Comparison of ENCODE assay signal across 16 cellular contexts in the genomic region with DNA sequence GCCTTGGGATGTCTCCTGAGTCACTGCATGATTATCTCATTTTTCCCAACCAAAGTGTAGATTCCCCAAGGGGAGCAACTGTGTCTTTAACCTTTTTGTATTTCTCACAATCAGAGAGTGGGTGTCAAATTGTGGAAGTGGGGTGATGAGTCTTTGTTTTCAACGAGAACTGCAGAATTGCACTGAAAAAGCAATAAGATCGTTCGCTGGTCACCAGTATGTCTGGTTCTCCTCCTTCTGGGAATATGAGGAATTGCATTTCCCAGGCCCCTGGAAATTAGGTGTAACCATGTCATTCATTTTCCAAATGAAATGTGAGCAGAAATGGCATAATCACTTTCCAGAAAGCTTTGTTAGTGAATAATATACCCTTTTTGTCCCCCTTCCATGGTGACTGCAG.
DNase-seq lines count a peak whose midpoint lies in the region; ATAC-seq, FAIRE-seq and TF ChIP-seq lines count a peak whose summit lies in the region.
"Had no signal": no experiment of that assay in that cellular context is flagged by ENCODE, and none has a peak within 500 bp of the region (broad histone marks: within the 10 kb centered on the region; RNA-seq: fewer than 3 reads in every experiment).

No MANE protein-coding gene starts in this region.

- no peaks in the 10 kb centered on the region for H3F3A ChIP-seq in SK-N-SH (replicated peaks; ENCODE audit: insufficient read depth)

- H3K9me2 ChIP-seq in SK-N-SH: no peaks in the 10 kb centered on the region

- H3K4me3 ChIP-seq in SK-N-SH (ENCODE audit: low read depth in 2 of 2, low read length in 1 of 2): no peak overlapping the region
- H3K4me3 ChIP-seq in astrocyte of the spinal cord (ENCODE audit: low read depth, low read length): no peak overlapping the region
- no peak overlapping the region for H3K4me3 ChIP-seq in keratinocyte (ENCODE audit: control insufficient read depth in 2 of 3, extremely low read depth in 1 of 3, insufficient read depth in 2 of 3, low read depth in 1 of 3, low read length in 3 of 3)

- H3K9me1 ChIP-seq in keratinocyte (ENCODE audit: control insufficient read depth, extremely low read depth, insufficient read depth, low read length): no peaks in the 10 kb centered on the region

- H3K36me3 ChIP-seq in SK-N-SH (replicated peaks in 1 of 2; ENCODE audit: control insufficient read depth in 1 of 2, insufficient read depth in 2 of 2, low read length in 1 of 2) (no peaks in the 10 kb centered on the region), keratinocyte (ENCODE audit: control insufficient read depth in 2 of 2, extremely low read depth in 1 of 2, insufficient read depth in 2 of 2, low read length in 2 of 2) (no peaks in the 10 kb centered on the region)

- 28% methylated on average over 3 of the region's 3 CpGs for WGBS in SK-N-SH (ENCODE audit: low lambda C conversion rate)

- TF ChIP-seq EP300 in SK-N-SH (IDR thresholded peaks at IDR 0.05; ENCODE audit: borderline replicate concordance in 1 of 2, low read depth in 1 of 2, low read length in 1 of 2): no peak

- POLR2A ChIA-PET in SK-N-SH (lab: Yijun Ruan, JAX): no interaction called here

- no peak for TF ChIP-seq CTCF in SK-N-SH (IDR thresholded peaks at IDR 0.05)
- peak; percentile 32 for TF ChIP-seq CTCF in astrocyte of the spinal cord (IDR thresholded peaks at IDR 0.05; ENCODE audit: low read depth, low read length)
- TF ChIP-seq CTCF in keratinocyte (optimal IDR thresholded peaks at IDR 0.05 in 1 of 3, IDR thresholded peaks at IDR 0.05 in 1 of 3, conservative IDR thresholded peaks at IDR 0.05 in 1 of 3; ENCODE audit: extremely low read depth in 1 of 3, insufficient read depth in 2 of 3, low read length in 3 of 3): peak in 2 of 3 experiments; percentile 22 to 24
- peak; percentile 59 for TF ChIP-seq CTCF in type B pancreatic cell (conservative IDR thresholded peaks at IDR 0.05)

- DNase-seq in SK-N-SH (peak; percentile 4), astrocyte of the spinal cord (ENCODE audit: low read depth, low spot score) (no peak), keratinocyte (ENCODE audit: low read depth, low spot score) (no peak), type B pancreatic cell (ENCODE audit: extremely low spot score, unreplicated experiment) (no peak), T1000 (lab: John Stamatoyannopoulos, UW) (no peak), 8988T (no peak), NCI-H1417 (lab: John Stamatoyannopoulos, UW) (no peak)
- DNase-seq: ACHN; activated gamma-delta T cell treated with Interleukin-2 at 50 U/mL for 16 hours; Karpas-422; RPMI8226; stimulated activated CD8-positive, alpha-beta memory T cell treated with anti-CD3 and anti-CD28 coated beads, Interleukin-4, amount 100 ng/mL, for 48 hours; T-helper 9 cell had no signal

- H3K9ac ChIP-seq in SK-N-SH (no peak overlapping the region), keratinocyte (ENCODE audit: control insufficient read depth, extremely low read depth, insufficient read depth, low read length) (no peak overlapping the region)

- no peaks in the 10 kb centered on the region for H3K36me3 Mint-ChIP-seq in type B pancreatic cell

- H3K79me2 ChIP-seq in SK-N-SH (ENCODE audit: insufficient read depth) (no peaks in the 10 kb centered on the region), keratinocyte (ENCODE audit: control insufficient read depth, insufficient read depth, low read length) (no peaks in the 10 kb centered on the region)

- ATAC-seq in SK-N-SH treated with all-trans-retinoic acid at 6 μM for 48 hours: no peak

- no peak overlapping the region for H3K4me3 Mint-ChIP-seq in type B pancreatic cell
- H3K4me3 Mint-ChIP-seq: central memory CD8-positive, alpha-beta T cell had no signal

- no peak overlapping the region for H2AFZ ChIP-seq in SK-N-SH (ENCODE audit: low read depth)
- H2AFZ ChIP-seq in keratinocyte (ENCODE audit: control insufficient read depth, low read length): no peak overlapping the region

- no peaks in the 10 kb centered on the region for H3K27me3 ChIP-seq in SK-N-SH (ENCODE audit: insufficient read depth)
- no peaks in the 10 kb centered on the region for H3K27me3 ChIP-seq in keratinocyte (ENCODE audit: control insufficient read depth, extremely low read depth, insufficient read depth, low read length)

- no peaks in the 10 kb centered on the region for H4K20me1 ChIP-seq in SK-N-SH (ENCODE audit: insufficient read depth)
- no peaks in the 10 kb centered on the region for H4K20me1 ChIP-seq in keratinocyte (ENCODE audit: control insufficient read depth, extremely low read depth, insufficient read depth, low read length)

- TF ChIP-seq RAD21 in SK-N-SH (IDR thresholded peaks at IDR 0.05; ENCODE audit: low read length): peak; percentile 36

- peaks cover 4% of the 10 kb centered on the region for H3K4me1 Mint-ChIP-seq in type B pancreatic cell (ENCODE audit: unreplicated experiment)
- H3K4me1 Mint-ChIP-seq: central memory CD8-positive, alpha-beta T cell had no signal

- H3K9me3 Mint-ChIP-seq in type B pancreatic cell: no peaks in the 10 kb centered on the region
- H3K9me3 Mint-ChIP-seq: central memory CD8-positive, alpha-beta T cell had no signal

- no peaks in the 10 kb centered on the region for H3K4me1 ChIP-seq in SK-N-SH (ENCODE audit: control insufficient read depth in 1 of 2, insufficient read depth in 2 of 2, low read depth in 1 of 2, low read length in 1 of 2)
- no peaks in the 10 kb centered on the region for H3K4me1 ChIP-seq in keratinocyte (ENCODE audit: control insufficient read depth, extremely low read depth, insufficient read depth, low read length)

- dilution Hi-C loops in keratinocyte (cut with MboI; ENCODE audit: extremely low pct_ligation_motif_present, low sequenced_read_pairs): no loop called here

- H3K27ac Mint-ChIP-seq in type B pancreatic cell: no peak overlapping the region

- peaks cover 3% of the 10 kb centered on the region for H3K27me3 Mint-ChIP-seq in type B pancreatic cell
- H3K27me3 Mint-ChIP-seq: central memory CD8-positive, alpha-beta T cell had no signal

- H3K9me3 ChIP-seq in SK-N-SH (no peaks in the 10 kb centered on the region), keratinocyte (ENCODE audit: control insufficient read depth, low read depth, low read length) (no peaks in the 10 kb centered on the region)

- in situ Hi-C loops in astrocyte of the spinal cord (cut with HindIII; ENCODE audit: low sequenced_read_pairs): no loop called here

- CTCF ChIA-PET in SK-N-SH (lab: Yijun Ruan, JAX): interaction anchor here (0.7 kb wide), 1 partner anchor 330 kb away, joined by 3 read pairs; no protein-coding TSS in a partner anchor

- no peak for FAIRE-seq in keratinocyte (lab: Jason Lieb, UNC)
- FAIRE-seq: GM12892 had no signal

- H3K4me2 ChIP-seq in SK-N-SH: no peak overlapping the region
- no peak overlapping the region for H3K4me2 ChIP-seq in keratinocyte (ENCODE audit: control insufficient read depth, extremely low read depth, insufficient read depth, low read depth, low read length)

- no peak overlapping the region for H3K27ac ChIP-seq in SK-N-SH (ENCODE audit: low read depth in 2 of 2, low read length in 1 of 2)
- H3K27ac ChIP-seq in keratinocyte (ENCODE audit: control insufficient read depth, insufficient read depth, low read length): no peak overlapping the region

TF ChIP-seq in SK-N-SH, 30 proteins besides CTCF, POLR2A, EP300 and RAD21 (continues in another document):
- TF ChIP-seq USF1 (IDR thresholded peaks at IDR 0.05; ENCODE audit: borderline replicate concordance, low read depth): no peak
- TF ChIP-seq RFX5 (IDR thresholded peaks at IDR 0.05; ENCODE audit: low read length): no peak
- TF ChIP-seq MEF2A (IDR thresholded peaks at IDR 0.05; ENCODE audit: borderline replicate concordance, low read depth): no peak
- no peak for TF ChIP-seq NFIC (IDR thresholded peaks at IDR 0.05; ENCODE audit: borderline replicate concordance)
- no peak for TF ChIP-seq TAF1 (IDR thresholded peaks at IDR 0.05; ENCODE audit: borderline replicate concordance, low read depth, low read length)
- no peak for TF ChIP-seq JUND (IDR thresholded peaks at IDR 0.05)

TF ChIP-seq in SK-N-SH treated with all-trans-retinoic acid at 6 μM for 48 hours, 23 proteins besides CTCF, POLR2A, EP300 and RAD21 (continues in another document):
- TF ChIP-seq CREB5 (CRISPR knock-in tag; IDR thresholded peaks at IDR 0.05; ENCODE audit: low read depth) (no peak), ZFP3 (CRISPR knock-in tag; IDR thresholded peaks at IDR 0.05) (no peak), ZC3H10 (CRISPR knock-in tag; IDR thresholded peaks at IDR 0.05) (no peak), PPARA (CRISPR knock-in tag; IDR thresholded peaks at IDR 0.05; ENCODE audit: borderline replicate concordance) (no peak), ZFP30 (CRISPR knock-in tag; IDR thresholded peaks at IDR 0.05) (no peak), GLIS3 (CRISPR knock-in tag; IDR thresholded peaks at IDR 0.05) (no peak), CSDC2 (CRISPR knock-in tag; IDR thresholded peaks at IDR 0.05) (no peak), SNAI2 (CRISPR knock-in tag; IDR thresholded peaks at IDR 0.05) (no peak), ISL1 (CRISPR knock-in tag; IDR thresholded peaks at IDR 0.05) (no peak), TOX (CRISPR knock-in tag; IDR thresholded peaks at IDR 0.05; ENCODE audit: borderline replicate concordance) (no peak), ESRRG (CRISPR knock-in tag; IDR thresholded peaks at IDR 0.05) (no peak)
- TF ChIP-seq, protein P1, sequence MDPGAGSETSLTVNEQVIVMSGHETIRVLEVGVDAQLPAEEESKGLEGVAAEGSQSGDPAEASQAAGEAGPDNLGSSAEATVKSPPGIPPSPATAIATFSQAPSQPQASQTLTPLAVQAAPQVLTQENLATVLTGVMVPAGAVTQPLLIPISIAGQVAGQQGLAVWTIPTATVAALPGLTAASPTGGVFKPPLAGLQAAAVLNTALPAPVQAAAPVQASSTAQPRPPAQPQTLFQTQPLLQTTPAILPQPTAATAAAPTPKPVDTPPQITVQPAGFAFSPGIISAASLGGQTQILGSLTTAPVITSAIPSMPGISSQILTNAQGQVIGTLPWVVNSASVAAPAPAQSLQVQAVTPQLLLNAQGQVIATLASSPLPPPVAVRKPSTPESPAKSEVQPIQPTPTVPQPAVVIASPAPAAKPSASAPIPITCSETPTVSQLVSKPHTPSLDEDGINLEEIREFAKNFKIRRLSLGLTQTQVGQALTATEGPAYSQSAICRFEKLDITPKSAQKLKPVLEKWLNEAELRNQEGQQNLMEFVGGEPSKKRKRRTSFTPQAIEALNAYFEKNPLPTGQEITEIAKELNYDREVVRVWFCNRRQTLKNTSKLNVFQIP (CRISPR knock-in tag; IDR thresholded peaks at IDR 0.05; ENCODE audit: borderline replicate concordance, low read depth): no peak
